In genomic region chr5:90368454-90369246, GRCh38 we compare ENCODE assay signal across 18 cellular contexts. TPM values are rescaled to one million over a fixed set of nuclear protein-coding genes. Genes with fewer than 3 reads are reported as not detected.
DNase-seq lines count a peak whose midpoint lies in the region; ATAC-seq, FAIRE-seq and TF ChIP-seq lines count a peak whose summit lies in the region.
"Had no signal": no experiment of that assay in that cellular context is flagged by ENCODE, and none has a peak within 500 bp of the region (broad histone marks: within the 10 kb centered on the region; RNA-seq: fewer than 3 reads in every experiment).

No MANE protein-coding gene starts in this region.

- no peaks in the 10 kb centered on the region for H3K27me3 ChIP-seq in uterus

- peaks cover 5% of the 10 kb centered on the region in 2 donors for H3K9me3 Mint-ChIP-seq in activated T-cell treated with anti-CD3 and anti-CD28 coated beads, Interleukin-2, amount 50 U/mL, for 72 hours
- H3K9me3 Mint-ChIP-seq: T-helper 1 cell treated with Interleukin-12 subunit alpha and Interleukin-12 subunit beta and Interleukin-4 antibody, amounts not matched to agents 30 μg/mL and 1 μg/mL, for 36 hours had no signal

- no peaks in the 10 kb centered on the region for H3K36me3 ChIP-seq in uterus
- H3K36me3 ChIP-seq: neutrophil had no signal

- peak; percentile 42 for DNase-seq in foreskin melanocyte
- DNase-seq in uterus, result no peak
- DNase-seq in NK-92 (lab: John Stamatoyannopoulos, UW; ENCODE audit: unreplicated experiment), result no peak
- no peak for DNase-seq in activated T-cell treated with anti-CD3 and anti-CD28 coated beads, Interleukin-2, amount 50 U/mL, for 72 hours
- DNase-seq in HTR-8/SVneo (ENCODE audit: insufficient read length, low spot score), result no peak
- DNase-seq: activated naive CD8-positive, alpha-beta T cell treated with anti-CD3 and anti-CD28 coated beads for 36 hours; central memory CD4-positive, alpha-beta T cell; DMS153; foreskin fibroblast; immature natural killer cell; NCI-H1694 treated with DMSO at 0.1 percent for 48 hours; NCI-H774; stimulated activated naive CD8-positive, alpha-beta T cell treated with anti-CD3 and anti-CD28 coated beads, Interleukin-15, Interleukin-2, amounts not matched to agents 100 U/mL and 50 U/mL, for 24 hours had no signal

- no peak overlapping the region for H3K27ac ChIP-seq in uterus
- H3K27ac ChIP-seq: neutrophil had no signal

- no peak overlapping the region for H3K27ac Mint-ChIP-seq in activated T-cell treated with anti-CD3 and anti-CD28 coated beads, Interleukin-2, amount 50 U/mL, for 72 hours
- H3K27ac Mint-ChIP-seq: activated naive CD8-positive, alpha-beta T cell treated with anti-CD3 and anti-CD28 coated beads for 36 hours; immature natural killer cell; T-helper 1 cell treated with Interleukin-12 subunit alpha and Interleukin-12 subunit beta and Interleukin-4 antibody, amounts not matched to agents 30 μg/mL and 1 μg/mL, for 36 hours had no signal

- no peak overlapping the region for H3K4me3 ChIP-seq in uterus

- ATAC-seq in GM18907 (IDR thresholded peaks at IDR 0.05; ENCODE audit: unreplicated experiment) (peak; percentile 96), GM21717 (IDR thresholded peaks at IDR 0.05; ENCODE audit: unreplicated experiment) (peak; percentile 68), HG03095 (IDR thresholded peaks at IDR 0.05; ENCODE audit: unreplicated experiment) (peak; percentile 84)
- ATAC-seq in activated T-cell treated with anti-CD3 and anti-CD28 coated beads, Interleukin-2, amount 50 U/mL, for 72 hours (replicated peaks in 1 of 2), result no peak
- ATAC-seq: stimulated activated naive CD8-positive, alpha-beta T cell treated with anti-CD3 and anti-CD28 coated beads, Interleukin-15, Interleukin-2, amounts not matched to agents 100 U/mL and 50 U/mL, for 24 hours had no signal

- H3K4me1 ChIP-seq in uterus, result no peaks in the 10 kb centered on the region

- no peaks in the 10 kb centered on the region for H3K9me3 ChIP-seq in uterus
- H3K9me3 ChIP-seq: neutrophil had no signal

- H3K36me3 Mint-ChIP-seq in activated T-cell treated with anti-CD3 and anti-CD28 coated beads, Interleukin-2, amount 50 U/mL, for 72 hours (ENCODE audit: insufficient read depth in 2 of 2), result peaks cover 3 to 6% of the 10 kb centered on the region in 2 donors
- H3K36me3 Mint-ChIP-seq: activated naive CD8-positive, alpha-beta T cell treated with anti-CD3 and anti-CD28 coated beads for 36 hours had no signal

- no peak for TF ChIP-seq POLR2A in uterus (IDR thresholded peaks at IDR 0.05)

- no peak for FAIRE-seq in HTR-8/SVneo (lab: Jason Lieb, UNC)

- H3K4me1 Mint-ChIP-seq in activated T-cell treated with anti-CD3 and anti-CD28 coated beads, Interleukin-2, amount 50 U/mL, for 72 hours (ENCODE audit: low read depth), result no peaks in the 10 kb centered on the region
- H3K4me1 Mint-ChIP-seq: activated naive CD8-positive, alpha-beta T cell treated with anti-CD3 and anti-CD28 coated beads for 36 hours; immature natural killer cell had no signal

- no peak overlapping the region for H3K4me3 Mint-ChIP-seq in activated T-cell treated with anti-CD3 and anti-CD28 coated beads, Interleukin-2, amount 50 U/mL, for 72 hours
- H3K4me3 Mint-ChIP-seq: activated naive CD8-positive, alpha-beta T cell treated with anti-CD3 and anti-CD28 coated beads for 36 hours; immature natural killer cell; T-helper 1 cell treated with Interleukin-12 subunit alpha and Interleukin-12 subunit beta and Interleukin-4 antibody, amounts not matched to agents 30 μg/mL and 1 μg/mL, for 36 hours had no signal

- TF ChIP-seq CTCF in uterus (IDR thresholded peaks at IDR 0.05), result no peak

- intact Hi-C loops in uterus (cut with DNase I; ENCODE audit: low total_unique reads), result no loop called here

- peaks cover 8% of the 10 kb centered on the region for H3K27me3 Mint-ChIP-seq in activated T-cell treated with anti-CD3 and anti-CD28 coated beads, Interleukin-2, amount 50 U/mL, for 72 hours (ENCODE audit: low read depth)

RNA-seq across cellular contexts. Expression of gene CETN3, which starts 40.9 kb away (rescaled TPM):
- total RNA-seq in uterus, result 10 to 100 TPM; 16.8 to 80.4 (median 57.6) TPM
- total RNA-seq in activated T-cell treated with anti-CD3 and anti-CD28 coated beads, Interleukin-2, amount 50 U/mL, for 72 hours, result 10 to 100 TPM; 29.3 to 30.1 TPM

Comparison
In these comparisons a context has a peak if more than half of its experiments do, and no peak if none do; other contexts are left out.
1. ATAC-seq: peak in GM18907 (single experiment), GM21717 (single experiment) and HG03095 (single experiment); none in activated T-cell treated with anti-CD3 and anti-CD28 coated beads, Interleukin-2, amount 50 U/mL, for 72 hours (0 of 2).